ENCODE assay signal across 1 cellular context in the genomic region with DNA sequence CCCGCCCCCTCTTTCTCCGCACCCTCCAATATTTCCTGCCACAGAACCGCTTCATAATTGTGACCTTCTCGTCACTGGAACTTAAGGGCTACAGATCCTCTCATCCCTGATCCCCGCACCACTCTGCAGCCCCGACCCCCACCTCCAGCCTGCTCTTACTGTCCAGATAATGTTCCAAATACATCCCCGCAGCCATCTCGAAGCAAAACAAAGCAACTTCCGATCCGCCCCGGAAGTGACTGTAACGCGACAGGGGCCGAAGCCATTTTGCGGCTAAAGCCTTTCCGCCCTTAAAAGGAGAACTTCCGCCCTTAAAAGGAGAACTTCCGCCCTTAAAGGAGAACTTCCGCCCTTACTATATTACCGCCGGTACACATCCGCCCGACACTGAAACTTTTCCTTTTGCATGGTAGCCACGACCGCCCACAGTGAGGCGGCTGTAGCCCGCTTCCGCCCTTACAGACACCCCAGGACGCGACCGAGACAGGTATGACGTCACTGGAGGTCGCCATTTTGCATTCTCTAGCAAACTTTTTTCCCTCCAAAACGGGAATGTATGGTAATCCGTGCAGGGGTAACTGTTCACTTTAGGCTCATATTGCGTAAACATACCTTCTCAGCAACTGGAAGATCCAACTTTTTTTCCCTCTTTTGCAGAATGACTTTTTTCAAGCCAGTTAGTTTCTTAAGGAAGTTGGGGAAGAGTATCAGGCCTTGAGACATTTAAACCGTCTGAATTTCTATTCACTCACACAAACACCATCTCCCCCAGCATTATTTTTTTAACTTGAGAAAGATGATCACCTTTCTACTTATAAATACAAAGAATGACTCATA.
TF ChIP-seq lines count a peak whose summit lies in the region.

A gene (minus strand): TSS at position 214 of the 837 bp plus-strand sequence. CDS start 18 bp downstream, at position 196.

TF ChIP-seq in SK-N-SH, 30 proteins besides CTCF, POLR2A, EP300 and RAD21 (continued from another document):
- TF ChIP-seq, protein P1, sequence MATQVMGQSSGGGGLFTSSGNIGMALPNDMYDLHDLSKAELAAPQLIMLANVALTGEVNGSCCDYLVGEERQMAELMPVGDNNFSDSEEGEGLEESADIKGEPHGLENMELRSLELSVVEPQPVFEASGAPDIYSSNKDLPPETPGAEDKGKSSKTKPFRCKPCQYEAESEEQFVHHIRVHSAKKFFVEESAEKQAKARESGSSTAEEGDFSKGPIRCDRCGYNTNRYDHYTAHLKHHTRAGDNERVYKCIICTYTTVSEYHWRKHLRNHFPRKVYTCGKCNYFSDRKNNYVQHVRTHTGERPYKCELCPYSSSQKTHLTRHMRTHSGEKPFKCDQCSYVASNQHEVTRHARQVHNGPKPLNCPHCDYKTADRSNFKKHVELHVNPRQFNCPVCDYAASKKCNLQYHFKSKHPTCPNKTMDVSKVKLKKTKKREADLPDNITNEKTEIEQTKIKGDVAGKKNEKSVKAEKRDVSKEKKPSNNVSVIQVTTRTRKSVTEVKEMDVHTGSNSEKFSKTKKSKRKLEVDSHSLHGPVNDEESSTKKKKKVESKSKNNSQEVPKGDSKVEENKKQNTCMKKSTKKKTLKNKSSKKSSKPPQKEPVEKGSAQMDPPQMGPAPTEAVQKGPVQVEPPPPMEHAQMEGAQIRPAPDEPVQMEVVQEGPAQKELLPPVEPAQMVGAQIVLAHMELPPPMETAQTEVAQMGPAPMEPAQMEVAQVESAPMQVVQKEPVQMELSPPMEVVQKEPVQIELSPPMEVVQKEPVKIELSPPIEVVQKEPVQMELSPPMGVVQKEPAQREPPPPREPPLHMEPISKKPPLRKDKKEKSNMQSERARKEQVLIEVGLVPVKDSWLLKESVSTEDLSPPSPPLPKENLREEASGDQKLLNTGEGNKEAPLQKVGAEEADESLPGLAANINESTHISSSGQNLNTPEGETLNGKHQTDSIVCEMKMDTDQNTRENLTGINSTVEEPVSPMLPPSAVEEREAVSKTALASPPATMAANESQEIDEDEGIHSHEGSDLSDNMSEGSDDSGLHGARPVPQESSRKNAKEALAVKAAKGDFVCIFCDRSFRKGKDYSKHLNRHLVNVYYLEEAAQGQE (IDR thresholded peaks at IDR 0.05; ENCODE audit: low read depth, low read length) = peak; percentile 14; the same call in 1 of the 2 replicates
- TF ChIP-seq RXRA (IDR thresholded peaks at IDR 0.05; ENCODE audit: borderline replicate concordance, low read depth) (no peak), NRF1 (IDR thresholded peaks at IDR 0.05; ENCODE audit: low read depth, low read length) (no peak), GATA2 (CRISPR knock-in tag; IDR thresholded peaks at IDR 0.05) (no peak), SIN3A (IDR thresholded peaks at IDR 0.05; ENCODE audit: borderline replicate concordance, low read depth, low read length) (peak; percentile 67; the same call in 1 of the 2 replicates), MXI1 (IDR thresholded peaks at IDR 0.05; ENCODE audit: low read depth, low read length) (peak; percentile 85; the same call in 1 of the 2 replicates), ELF1 (IDR thresholded peaks at IDR 0.05) (peak; percentile 100), EZH2phosphoT487 (IDR thresholded peaks at IDR 0.05; ENCODE audit: borderline replicate concordance, low read depth) (no peak), FOXM1 (IDR thresholded peaks at IDR 0.05; ENCODE audit: low read depth) (no peak), NFIC (IDR thresholded peaks at IDR 0.05; ENCODE audit: borderline replicate concordance) (no peak), MEF2A (IDR thresholded peaks at IDR 0.05; ENCODE audit: borderline replicate concordance, low read depth) (no peak), SMC3 (IDR thresholded peaks at IDR 0.05; ENCODE audit: low read depth, low read length) (no peak)
- TF ChIP-seq, protein P2, sequence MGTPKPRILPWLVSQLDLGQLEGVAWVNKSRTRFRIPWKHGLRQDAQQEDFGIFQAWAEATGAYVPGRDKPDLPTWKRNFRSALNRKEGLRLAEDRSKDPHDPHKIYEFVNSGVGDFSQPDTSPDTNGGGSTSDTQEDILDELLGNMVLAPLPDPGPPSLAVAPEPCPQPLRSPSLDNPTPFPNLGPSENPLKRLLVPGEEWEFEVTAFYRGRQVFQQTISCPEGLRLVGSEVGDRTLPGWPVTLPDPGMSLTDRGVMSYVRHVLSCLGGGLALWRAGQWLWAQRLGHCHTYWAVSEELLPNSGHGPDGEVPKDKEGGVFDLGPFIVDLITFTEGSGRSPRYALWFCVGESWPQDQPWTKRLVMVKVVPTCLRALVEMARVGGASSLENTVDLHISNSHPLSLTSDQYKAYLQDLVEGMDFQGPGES (IDR thresholded peaks at IDR 0.05; ENCODE audit: low read depth, low read length) = no peak
TF ChIP-seq in SK-N-SH: peak in this region for 16.
